Comparison of ENCODE assay signal across 20 cellular contexts in genomic region chr13:37646531-37646930, GRCh38. TPM values are rescaled to one million over a fixed set of nuclear protein-coding genes. Genes with fewer than 3 reads are reported as not detected.
DNase-seq lines count a peak whose midpoint lies in the region; ATAC-seq and TF ChIP-seq lines count a peak whose summit lies in the region.
"Had no signal": no experiment of that assay in that cellular context is flagged by ENCODE, and none has a peak within 500 bp of the region (broad histone marks: within the 10 kb centered on the region; RNA-seq: fewer than 3 reads in every experiment).

No MANE protein-coding gene starts in this region.

- no peaks in the 10 kb centered on the region for H3K27me3 Mint-ChIP-seq in CD4-positive, alpha-beta memory T cell

- no peak overlapping the region for H3K4me3 Mint-ChIP-seq in CD4-positive, alpha-beta memory T cell

- peaks cover 29% of the 10 kb centered on the region for H3K4me1 ChIP-seq in cardiac muscle cell (ENCODE audit: low read depth)
- no peaks in the 10 kb centered on the region for H3K4me1 ChIP-seq in right cardiac atrium (ENCODE audit: control insufficient read depth, insufficient read depth, low read length)
- peaks cover 31% of the 10 kb centered on the region for H3K4me1 ChIP-seq in neuron (ENCODE audit: insufficient read depth, low read length)
- no peaks in the 10 kb centered on the region for H3K4me1 ChIP-seq in CD4-positive, alpha-beta memory T cell (ENCODE audit: insufficient read depth, low read length)

- intact Hi-C loops in right cardiac atrium (cut with DNase I), result no loop called here
- intact Hi-C loops in CD4-positive, alpha-beta memory T cell (cut with micrococcal nuclease), result no loop called here

- H3K4me1 Mint-ChIP-seq in CD4-positive, alpha-beta memory T cell, result no peaks in the 10 kb centered on the region

- POLR2A ChIA-PET in CD4-positive, alpha-beta memory T cell (lab: Charles Lee; ENCODE audit: partially characterized antibody), result no interaction called here

- ATAC-seq in right cardiac atrium (no peak), HG02840 (IDR thresholded peaks at IDR 0.05; ENCODE audit: low FRiP score, unreplicated experiment) (no peak), HG03354 (IDR thresholded peaks at IDR 0.05; ENCODE audit: poor library complexity, severe bottlenecking, unreplicated experiment) (no peak)
- ATAC-seq: K562, Right ventricle myocardium inferior had no signal

- DNase-seq in cardiac muscle cell (ENCODE audit: low read depth in 1 of 2, low spot score in 1 of 2) (peak in 1 of 2 donors; percentile 57), right cardiac atrium (no peak), fibroblast of the aortic adventitia (ENCODE audit: low read depth) (peak; percentile 59), GM19238 (ENCODE audit: insufficient read length, low spot score) (no peak)
- DNase-seq in CD4-positive, alpha-beta memory T cell, result no peak
- DNase-seq: AML-193; DMS79 treated with DMSO at 0.1 percent for 48 hours; NCI-H1105; NCI-H1694; NCI-H2081 treated with DMSO at 0.1 percent for 48 hours; NCI-H510A; NCI-H748 treated with DMSO at 0.1 percent for 48 hours; NK-92 treated with Interleukin-12 subunit alpha and Interleukin-12 subunit beta, amount 100 ng/mL, for 24 hours had no signal

- H3K9me3 ChIP-seq in cardiac muscle cell (ENCODE audit: low read depth), result no peaks in the 10 kb centered on the region
- H3K9me3 ChIP-seq in right cardiac atrium (ENCODE audit: control insufficient read depth, low read length), result no peaks in the 10 kb centered on the region
- H3K9me3 ChIP-seq in neuron (ENCODE audit: low read length), result no peaks in the 10 kb centered on the region
- H3K9me3 ChIP-seq in CD4-positive, alpha-beta memory T cell (ENCODE audit: control insufficient read depth in 1 of 2, low read length in 2 of 2), result no peaks in the 10 kb centered on the region

- H2AFZ ChIP-seq in neuron (ENCODE audit: low read depth, low read length), result peak overlapping the region; percentile 1

- H3K27me3 ChIP-seq in cardiac muscle cell (no peaks in the 10 kb centered on the region), right cardiac atrium (ENCODE audit: control insufficient read depth, insufficient read depth) (no peaks in the 10 kb centered on the region), neuron (ENCODE audit: insufficient read depth, low read length) (no peaks in the 10 kb centered on the region)
- no peaks in the 10 kb centered on the region for H3K27me3 ChIP-seq in CD4-positive, alpha-beta memory T cell (ENCODE audit: insufficient read depth, low read length)

- H3K27ac ChIP-seq in cardiac muscle cell (peak overlapping the region; percentile 80), right cardiac atrium (ENCODE audit: low read length) (no peak overlapping the region)
- no peak overlapping the region for H3K27ac ChIP-seq in CD4-positive, alpha-beta memory T cell (ENCODE audit: low read depth, low read length)
- H3K27ac ChIP-seq: 22Rv1, C4-2B had no signal

- no peak overlapping the region for H3K27ac Mint-ChIP-seq in CD4-positive, alpha-beta memory T cell

- CTCF ChIA-PET in CD4-positive, alpha-beta memory T cell (lab: Charles Lee; ENCODE audit: partially characterized antibody), result no interaction called here

- WGBS in right cardiac atrium, result 36% methylated on average over 3 of the region's 3 CpGs

- no peak overlapping the region for H3K4me3 ChIP-seq in cardiac muscle cell
- no peak overlapping the region for H3K4me3 ChIP-seq in right cardiac atrium (ENCODE audit: low read length)
- H3K4me3 ChIP-seq in fibroblast of the aortic adventitia (ENCODE audit: low read depth, low read length), result no peak overlapping the region
- no peak overlapping the region for H3K4me3 ChIP-seq in neuron (ENCODE audit: low read length)
- no peak overlapping the region for H3K4me3 ChIP-seq in CD4-positive, alpha-beta memory T cell (ENCODE audit: low read length in 2 of 2)
- H3K4me3 ChIP-seq: K562 had no signal

- no peaks in the 10 kb centered on the region for H3K36me3 ChIP-seq in cardiac muscle cell
- H3K36me3 ChIP-seq in neuron (ENCODE audit: insufficient read depth, low read length), result no peaks in the 10 kb centered on the region
- H3K36me3 ChIP-seq in CD4-positive, alpha-beta memory T cell (ENCODE audit: insufficient read depth, low read length), result no peaks in the 10 kb centered on the region

- no peaks in the 10 kb centered on the region for H3K36me3 Mint-ChIP-seq in CD4-positive, alpha-beta memory T cell

- peaks cover 0 to 5% (median 3%) of the 10 kb centered on the region in 8 donors for H3K9me3 Mint-ChIP-seq in CD4-positive, alpha-beta memory T cell

- TF ChIP-seq CTCF in cardiac muscle cell (IDR thresholded peaks at IDR 0.05; ENCODE audit: low read depth, low read length) (no peak), fibroblast of the aortic adventitia (IDR thresholded peaks at IDR 0.05; ENCODE audit: insufficient read depth, low read length) (no peak)

RNA-seq across cellular contexts. Expression of gene POSTN, which starts 48.0 kb away (rescaled TPM):
- total RNA-seq in cardiac muscle cell (5.1 and 8.4 TPM in 2 replicates), right cardiac atrium (100 to 1,000 TPM in 3 of 4 donors, 10 to 100 TPM in 1; 65.3 to 191 (median 140) TPM), fibroblast of the aortic adventitia (ENCODE audit: low replicate concordance) (136 and 546 TPM in 2 replicates)
- polyA plus RNA-seq in cardiac muscle cell (4.0 and 5.0 TPM in 2 replicates), right cardiac atrium (68.6 TPM)
- total RNA-seq in CD4-positive, alpha-beta memory T cell, result not detected
- not detected for polyA plus RNA-seq in CD4-positive, alpha-beta memory T cell
